In genomic region chr6:16450285-16450684, GRCh38 we compare ENCODE assay signal across 1 cellular context.
TF ChIP-seq lines count a peak whose summit lies in the region.

No MANE protein-coding gene starts in this region.

TF ChIP-seq in SK-N-SH treated with all-trans-retinoic acid at 6 μM for 48 hours, 23 proteins besides CTCF, POLR2A, EP300 and RAD21 (continued from another document):
- TF ChIP-seq RARB (CRISPR knock-in tag; IDR thresholded peaks at IDR 0.05) = no peak
